Comparison of ENCODE assay signal across 22 cellular contexts in the genomic region with DNA sequence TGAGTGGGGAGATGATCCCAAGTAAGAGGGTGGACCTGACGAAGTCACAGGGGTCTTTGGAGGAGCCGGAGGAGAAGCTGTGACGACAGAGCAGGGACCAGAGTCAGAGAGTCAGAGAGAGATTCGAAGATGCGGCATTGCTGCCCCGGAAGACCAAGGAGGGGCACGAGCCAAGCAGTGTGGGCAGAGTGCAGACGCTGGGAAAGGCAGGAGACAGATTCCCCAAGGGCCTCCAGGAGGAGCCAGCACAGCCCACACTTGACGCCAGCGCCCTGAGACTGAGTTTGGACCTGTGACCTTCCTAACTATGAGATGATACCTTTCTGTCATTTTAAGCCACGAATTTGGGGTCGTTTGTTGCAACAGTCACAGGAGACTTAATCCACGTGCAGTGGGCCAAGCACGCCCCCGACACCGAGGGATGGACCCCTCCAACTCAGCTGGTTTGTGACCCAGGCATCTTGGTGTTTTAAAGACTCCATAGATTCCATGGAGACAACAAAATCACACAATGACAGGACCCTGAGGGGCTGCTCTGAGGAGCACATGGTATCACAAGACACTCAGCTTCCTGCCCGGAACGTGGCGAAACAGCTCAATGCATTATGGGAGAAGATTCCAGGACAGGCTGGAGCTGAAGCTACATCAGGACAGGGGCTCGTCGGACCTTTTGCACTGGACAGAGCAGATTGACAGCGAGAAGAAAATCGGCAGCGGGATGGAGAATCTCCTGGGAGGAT. TPM values are rescaled to one million over a fixed set of nuclear protein-coding genes. Genes with fewer than 3 reads are reported as not detected.
"Had no signal": no experiment of that assay in that cellular context is flagged by ENCODE, and none has a peak within 500 bp of the region (broad histone marks: within the 10 kb centered on the region; RNA-seq: fewer than 3 reads in every experiment).

No MANE protein-coding gene starts in this region.

- H3K36me3 ChIP-seq: gastroesophageal sphincter, left lung, right atrium auricular region, suprapubic skin had no signal

- DNase-seq: activated B cell treated with CpG ODN at 0.5 μM for 24 hours; activated CD4-positive, alpha-beta T cell treated with anti-CD3 and anti-CD28 coated beads for 48 hours; activated CD8-positive, alpha-beta memory T cell treated with anti-CD3 and anti-CD28 coated beads, Interleukin-2, amount 50 U/mL, for 4 hours; activated CD8-positive, alpha-beta T cell treated with anti-CD3 and anti-CD28 coated beads, Interleukin-2, amount 10 ng/mL, durations not matched to agents 7 days and 5 days; activated naive CD4-positive, alpha-beta T cell treated with Interleukin-2 at 50 U/mL for 16 hours; islet precursor cell; nucleus accumbens; stimulated activated CD4-positive, alpha-beta T cell treated with anti-CD3 and anti-CD28 coated beads, Interleukin-4, amount 100 ng/mL, for 24 hours; stimulated activated naive CD8-positive, alpha-beta T cell treated with anti-CD3 and anti-CD28 coated beads, Interleukin-15, Interleukin-2, amounts not matched to agents 100 U/mL and 50 U/mL, for 24 hours had no signal

- H3K27ac Mint-ChIP-seq: activated B cell treated with CpG ODN at 0.5 μM for 24 hours; activated CD8-positive, alpha-beta T cell treated with anti-CD3 and anti-CD28 coated beads, Interleukin-2, amount 10 ng/mL, durations not matched to agents 7 days and 5 days; progenitor cell of endocrine pancreas; type B pancreatic cell had no signal

- H3K4me1 ChIP-seq: gastroesophageal sphincter, left lung, right atrium auricular region, suprapubic skin had no signal

- H3K27me3 ChIP-seq: right atrium auricular region had no signal

- H3K27ac ChIP-seq: gastroesophageal sphincter, left lung, right atrium auricular region, skin epidermis, suprapubic skin had no signal

- H3K9me3 ChIP-seq: suprapubic skin had no signal

- ATAC-seq: activated CD8-positive, alpha-beta T cell treated with anti-CD3 and anti-CD28 coated beads, Interleukin-2, amount 10 ng/mL, durations not matched to agents 7 days and 5 days; gastroesophageal sphincter; natural killer cell treated with Interleukin-12 subunit alpha and Interleukin-12 subunit beta and Interleukin-15 and Interleukin-18, amount 100 ng/mL, for 72 hours; SK-N-SH treated with all-trans-retinoic acid at 6 μM for 48 hours; stimulated activated naive CD8-positive, alpha-beta T cell treated with anti-CD3 and anti-CD28 coated beads, Interleukin-15, Interleukin-2, amounts not matched to agents 100 U/mL and 50 U/mL, for 24 hours had no signal

- H3K4me3 ChIP-seq: gastroesophageal sphincter, left lung, right atrium auricular region, skin epidermis, suprapubic skin had no signal

- H3K36me3 Mint-ChIP-seq: type B pancreatic cell had no signal

- H3K4me3 Mint-ChIP-seq: activated B cell treated with CpG ODN at 0.5 μM for 24 hours; activated CD8-positive, alpha-beta T cell treated with anti-CD3 and anti-CD28 coated beads, Interleukin-2, amount 10 ng/mL, durations not matched to agents 7 days and 5 days; natural killer cell treated with Interleukin-12 subunit alpha and Interleukin-12 subunit beta and Interleukin-15 and Interleukin-18, amount 100 ng/mL, for 72 hours; type B pancreatic cell had no signal

RNA-seq across cellular contexts. Expression of a gene that starts 11.0 kb away (rescaled TPM):
- total RNA-seq: activated B cell treated with CpG ODN at 0.5 μM for 24 hours; activated CD8-positive, alpha-beta T cell treated with anti-CD3 and anti-CD28 coated beads, Interleukin-2, amount 10 ng/mL, durations not matched to agents 7 days and 5 days; astrocyte; bronchial epithelial cell; dermis microvascular lymphatic vessel endothelial cell; gastroesophageal sphincter; left lung; natural killer cell treated with Interleukin-12 subunit alpha and Interleukin-12 subunit beta and Interleukin-15 and Interleukin-18, amount 100 ng/mL, for 72 hours; right atrium auricular region; suprapubic skin; T-helper 1 cell treated with Interleukin-12 subunit alpha and Interleukin-12 subunit beta and Interleukin-4 antibody, amounts not matched to agents 30 ng/mL and 1 ng/mL, for 36 hours had no signal

RNA-seq across cellular contexts. Expression of a gene that starts 18.5 kb away (rescaled TPM):
- total RNA-seq: activated B cell treated with CpG ODN at 0.5 μM for 24 hours, astrocyte had no signal

RNA-seq across cellular contexts. Expression of a gene that starts 26.3 kb away (rescaled TPM):
- total RNA-seq: activated B cell treated with CpG ODN at 0.5 μM for 24 hours, astrocyte, bronchial epithelial cell, dermis microvascular lymphatic vessel endothelial cell, progenitor cell of endocrine pancreas had no signal

RNA-seq across cellular contexts. Expression of a gene that starts 26.6 kb away (rescaled TPM):
- total RNA-seq: activated B cell treated with CpG ODN at 0.5 μM for 24 hours; activated CD8-positive, alpha-beta T cell treated with anti-CD3 and anti-CD28 coated beads, Interleukin-2, amount 10 ng/mL, durations not matched to agents 7 days and 5 days; astrocyte; bronchial epithelial cell; dermis microvascular lymphatic vessel endothelial cell; gastroesophageal sphincter; left lung; natural killer cell treated with Interleukin-12 subunit alpha and Interleukin-12 subunit beta and Interleukin-15 and Interleukin-18, amount 100 ng/mL, for 72 hours; progenitor cell of endocrine pancreas; right atrium auricular region; suprapubic skin; T-helper 1 cell treated with Interleukin-12 subunit alpha and Interleukin-12 subunit beta and Interleukin-4 antibody, amounts not matched to agents 30 ng/mL and 1 ng/mL, for 36 hours had no signal
